ENCODE assay signal across 1 cellular context in the genomic region with DNA sequence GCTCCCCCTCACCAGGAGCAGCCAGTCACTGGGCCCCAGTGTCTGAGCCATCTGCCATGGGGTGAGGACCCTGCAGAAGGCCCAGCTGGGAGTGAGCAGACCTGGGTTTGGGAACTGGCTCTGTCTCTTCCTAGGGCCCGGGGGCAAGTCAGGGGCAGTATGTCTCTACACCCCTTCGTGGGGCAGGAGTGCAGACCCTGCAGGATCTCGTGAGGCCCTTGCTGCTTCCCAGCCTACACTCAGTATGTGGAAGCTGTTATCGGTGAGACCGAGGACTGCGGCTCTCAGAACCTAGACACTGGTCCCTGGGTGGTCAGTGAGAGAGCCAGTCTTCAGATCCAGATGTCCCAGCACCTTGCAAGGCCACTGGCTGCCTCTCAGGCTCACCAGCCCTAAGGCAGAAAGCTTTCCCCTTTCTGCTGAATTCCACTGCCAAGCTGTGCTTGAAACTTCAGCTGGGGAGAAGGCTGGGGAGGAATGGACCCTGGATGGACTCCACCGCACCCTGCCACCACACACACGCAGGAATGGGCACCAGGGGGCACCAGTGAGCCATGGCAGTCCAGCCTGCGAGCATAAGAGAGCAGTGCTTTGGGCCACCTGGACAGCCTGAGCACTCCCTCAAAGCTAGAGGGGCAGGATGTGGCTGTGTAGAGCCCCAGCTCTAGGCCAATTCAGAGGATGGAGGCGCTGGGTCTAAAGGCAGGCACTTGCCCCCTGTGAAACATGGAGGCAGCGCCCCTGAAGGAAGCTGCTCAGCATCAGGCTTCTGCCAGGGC.
TF ChIP-seq lines count a peak whose summit lies in the region.

No MANE protein-coding gene starts in this region.

TF ChIP-seq in HepG2, 621 proteins besides CTCF, POLR2A, EP300 and RAD21 (continued from another document):
- peak; percentile 77 for TF ChIP-seq PATZ1 (CRISPR knock-in tag; IDR thresholded peaks at IDR 0.05)
- no peak for TF ChIP-seq RORA (CRISPR knock-in tag; IDR thresholded peaks at IDR 0.05)
- TF ChIP-seq ZNF547 (CRISPR knock-in tag; IDR thresholded peaks at IDR 0.05): 0 out of 2 replicates have a peak, but pooled peaks have one; percentile 55
- TF ChIP-seq ZNF619 (CRISPR knock-in tag; IDR thresholded peaks at IDR 0.05): peak; percentile 85; the same call in 1 of the 2 replicates
- TF ChIP-seq ZNF605 (CRISPR knock-in tag; IDR thresholded peaks at IDR 0.05): 0 out of 2 replicates have a peak, but pooled peaks have one; percentile 27
- peak; percentile 26; the same call in 1 of the 2 replicates for TF ChIP-seq NCOA2 (CRISPR knock-in tag; IDR thresholded peaks at IDR 0.05)
- TF ChIP-seq STAG1 (CRISPR knock-in tag; IDR thresholded peaks at IDR 0.05): peak; percentile 99
